1 cellular context compared by ENCODE assay signal in the genomic region with DNA sequence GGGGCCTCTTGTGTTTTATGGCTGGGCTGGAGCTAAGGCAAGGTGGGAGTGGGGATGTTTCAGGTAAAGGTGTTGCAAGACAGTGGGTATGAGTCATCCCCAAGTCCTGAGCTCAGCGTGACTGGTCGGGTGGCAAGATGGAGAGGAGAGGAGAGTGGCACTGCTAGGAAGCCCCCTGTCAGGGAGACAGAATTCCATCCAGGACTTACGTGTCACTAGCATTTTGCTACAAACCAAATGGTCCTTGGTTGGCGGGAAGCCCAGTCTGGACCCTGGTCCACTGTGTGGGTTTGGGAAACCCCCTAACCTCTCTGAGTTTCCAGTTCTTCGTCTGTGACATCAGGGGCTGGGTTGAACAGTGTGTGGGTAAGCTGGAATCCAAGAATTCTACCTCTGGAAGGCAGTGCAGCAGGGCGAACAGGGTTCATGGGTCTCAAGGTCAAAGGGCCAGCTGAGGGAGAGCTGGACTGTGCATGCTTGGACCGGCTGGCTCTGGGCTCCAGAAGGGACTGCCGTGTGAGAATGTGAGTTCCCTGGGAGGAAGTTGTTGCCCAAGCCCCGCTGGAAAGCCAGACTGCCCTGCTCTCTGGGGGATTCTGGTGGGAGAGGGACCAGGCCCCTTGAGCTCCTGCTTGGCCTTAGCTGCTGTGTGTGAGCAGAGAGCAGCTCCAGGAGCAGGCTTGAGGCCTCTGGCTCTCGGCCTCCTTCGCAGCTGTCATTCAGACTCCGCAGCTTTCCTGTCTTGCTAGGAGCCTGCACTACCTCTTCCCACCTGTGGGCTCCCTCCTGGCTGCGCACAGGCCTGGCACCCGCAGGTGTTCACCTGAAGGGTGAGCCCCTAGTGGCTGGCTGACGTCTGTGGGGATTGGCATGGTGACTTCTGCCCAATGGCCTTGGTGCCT.
TF ChIP-seq lines count a peak whose summit lies in the region.

No MANE protein-coding gene starts in this region.

TF ChIP-seq in GM12878, 131 proteins besides CTCF, POLR2A, EP300 and RAD21 (continued from another document):
- no peak for TF ChIP-seq MXI1 (IDR thresholded peaks at IDR 0.05; ENCODE audit: low read depth, low read length)
- TF ChIP-seq LARP7 (IDR thresholded peaks at IDR 0.05), result no peak
- no peak for TF ChIP-seq PML (IDR thresholded peaks at IDR 0.05; ENCODE audit: low read length)
- TF ChIP-seq NBN (IDR thresholded peaks at IDR 0.05), result no peak
- TF ChIP-seq, protein P1, sequence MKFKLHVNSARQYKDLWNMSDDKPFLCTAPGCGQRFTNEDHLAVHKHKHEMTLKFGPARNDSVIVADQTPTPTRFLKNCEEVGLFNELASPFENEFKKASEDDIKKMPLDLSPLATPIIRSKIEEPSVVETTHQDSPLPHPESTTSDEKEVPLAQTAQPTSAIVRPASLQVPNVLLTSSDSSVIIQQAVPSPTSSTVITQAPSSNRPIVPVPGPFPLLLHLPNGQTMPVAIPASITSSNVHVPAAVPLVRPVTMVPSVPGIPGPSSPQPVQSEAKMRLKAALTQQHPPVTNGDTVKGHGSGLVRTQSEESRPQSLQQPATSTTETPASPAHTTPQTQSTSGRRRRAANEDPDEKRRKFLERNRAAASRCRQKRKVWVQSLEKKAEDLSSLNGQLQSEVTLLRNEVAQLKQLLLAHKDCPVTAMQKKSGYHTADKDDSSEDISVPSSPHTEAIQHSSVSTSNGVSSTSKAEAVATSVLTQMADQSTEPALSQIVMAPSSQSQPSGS (IDR thresholded peaks at IDR 0.05; ENCODE audit: low read length), result no peak
- no peak for TF ChIP-seq CBX5 (IDR thresholded peaks at IDR 0.05; ENCODE audit: low read depth)
- no peak for TF ChIP-seq HCFC1 (IDR thresholded peaks at IDR 0.05; ENCODE audit: low read length)
